In the genomic region with DNA sequence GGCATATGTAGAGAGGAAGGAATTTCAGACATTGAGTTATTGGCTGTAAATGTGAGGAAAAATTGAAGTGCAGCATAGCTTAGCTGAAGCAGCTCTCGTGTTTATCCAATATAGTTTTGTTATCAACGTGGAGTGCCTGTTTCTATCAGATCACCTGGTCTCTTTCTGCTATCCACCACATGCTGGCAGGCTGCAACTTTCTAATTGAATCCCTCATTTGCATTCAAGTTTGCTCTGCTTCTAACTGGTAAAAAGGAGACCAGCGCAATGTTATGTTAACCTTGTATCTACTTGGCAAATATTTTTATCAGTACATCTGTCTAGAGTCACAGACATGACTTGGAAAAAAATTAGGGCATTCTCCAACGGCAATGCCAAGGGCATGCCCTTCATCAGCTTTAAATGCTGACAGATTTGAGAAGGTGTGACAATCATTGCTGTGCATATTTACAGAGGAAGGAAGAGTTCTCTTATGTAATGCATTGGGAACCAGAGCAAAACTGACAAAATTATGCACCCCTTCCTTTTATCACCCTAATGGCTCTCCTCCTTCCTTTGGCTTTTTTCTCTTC, we compare ENCODE assay signal across 1 cellular context.
TF ChIP-seq lines count a peak whose summit lies in the region.

No MANE protein-coding gene starts in this region.

TF ChIP-seq in GM23338, 12 proteins besides CTCF, POLR2A, EP300 and RAD21 (continued from another document):
- TF ChIP-seq ZNF462 (CRISPR knock-in tag; IDR thresholded peaks at IDR 0.05) (no peak), POLR2AphosphoS5 (IDR thresholded peaks at IDR 0.05; ENCODE audit: low read depth) (no peak), EZH2phosphoT487 (IDR thresholded peaks at IDR 0.05; ENCODE audit: unreplicated experiment) (no peak), STAT1 (IDR thresholded peaks at IDR 0.05; ENCODE audit: unreplicated experiment) (no peak), NANOG (IDR thresholded peaks at IDR 0.05; ENCODE audit: borderline replicate concordance) (no peak), EZH2 (IDR thresholded peaks at IDR 0.05; ENCODE audit: low read depth, unreplicated experiment) (no peak), ZNF114 (CRISPR knock-in tag; IDR thresholded peaks at IDR 0.05) (no peak), CREB1 (CRISPR knock-in tag; IDR thresholded peaks at IDR 0.05; ENCODE audit: low read depth) (no peak), ZNF331 (CRISPR knock-in tag; IDR thresholded peaks at IDR 0.05; ENCODE audit: low read depth) (no peak)
- TF ChIP-seq, protein P1, sequence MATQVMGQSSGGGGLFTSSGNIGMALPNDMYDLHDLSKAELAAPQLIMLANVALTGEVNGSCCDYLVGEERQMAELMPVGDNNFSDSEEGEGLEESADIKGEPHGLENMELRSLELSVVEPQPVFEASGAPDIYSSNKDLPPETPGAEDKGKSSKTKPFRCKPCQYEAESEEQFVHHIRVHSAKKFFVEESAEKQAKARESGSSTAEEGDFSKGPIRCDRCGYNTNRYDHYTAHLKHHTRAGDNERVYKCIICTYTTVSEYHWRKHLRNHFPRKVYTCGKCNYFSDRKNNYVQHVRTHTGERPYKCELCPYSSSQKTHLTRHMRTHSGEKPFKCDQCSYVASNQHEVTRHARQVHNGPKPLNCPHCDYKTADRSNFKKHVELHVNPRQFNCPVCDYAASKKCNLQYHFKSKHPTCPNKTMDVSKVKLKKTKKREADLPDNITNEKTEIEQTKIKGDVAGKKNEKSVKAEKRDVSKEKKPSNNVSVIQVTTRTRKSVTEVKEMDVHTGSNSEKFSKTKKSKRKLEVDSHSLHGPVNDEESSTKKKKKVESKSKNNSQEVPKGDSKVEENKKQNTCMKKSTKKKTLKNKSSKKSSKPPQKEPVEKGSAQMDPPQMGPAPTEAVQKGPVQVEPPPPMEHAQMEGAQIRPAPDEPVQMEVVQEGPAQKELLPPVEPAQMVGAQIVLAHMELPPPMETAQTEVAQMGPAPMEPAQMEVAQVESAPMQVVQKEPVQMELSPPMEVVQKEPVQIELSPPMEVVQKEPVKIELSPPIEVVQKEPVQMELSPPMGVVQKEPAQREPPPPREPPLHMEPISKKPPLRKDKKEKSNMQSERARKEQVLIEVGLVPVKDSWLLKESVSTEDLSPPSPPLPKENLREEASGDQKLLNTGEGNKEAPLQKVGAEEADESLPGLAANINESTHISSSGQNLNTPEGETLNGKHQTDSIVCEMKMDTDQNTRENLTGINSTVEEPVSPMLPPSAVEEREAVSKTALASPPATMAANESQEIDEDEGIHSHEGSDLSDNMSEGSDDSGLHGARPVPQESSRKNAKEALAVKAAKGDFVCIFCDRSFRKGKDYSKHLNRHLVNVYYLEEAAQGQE (IDR thresholded peaks at IDR 0.05; ENCODE audit: unreplicated experiment) = no peak
- TF ChIP-seq, protein P2, sequence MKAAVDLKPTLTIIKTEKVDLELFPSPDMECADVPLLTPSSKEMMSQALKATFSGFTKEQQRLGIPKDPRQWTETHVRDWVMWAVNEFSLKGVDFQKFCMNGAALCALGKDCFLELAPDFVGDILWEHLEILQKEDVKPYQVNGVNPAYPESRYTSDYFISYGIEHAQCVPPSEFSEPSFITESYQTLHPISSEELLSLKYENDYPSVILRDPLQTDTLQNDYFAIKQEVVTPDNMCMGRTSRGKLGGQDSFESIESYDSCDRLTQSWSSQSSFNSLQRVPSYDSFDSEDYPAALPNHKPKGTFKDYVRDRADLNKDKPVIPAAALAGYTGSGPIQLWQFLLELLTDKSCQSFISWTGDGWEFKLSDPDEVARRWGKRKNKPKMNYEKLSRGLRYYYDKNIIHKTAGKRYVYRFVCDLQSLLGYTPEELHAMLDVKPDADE (IDR thresholded peaks at IDR 0.05) = no peak
